Comparison of ENCODE assay signal across 32 cellular contexts in the genomic region with DNA sequence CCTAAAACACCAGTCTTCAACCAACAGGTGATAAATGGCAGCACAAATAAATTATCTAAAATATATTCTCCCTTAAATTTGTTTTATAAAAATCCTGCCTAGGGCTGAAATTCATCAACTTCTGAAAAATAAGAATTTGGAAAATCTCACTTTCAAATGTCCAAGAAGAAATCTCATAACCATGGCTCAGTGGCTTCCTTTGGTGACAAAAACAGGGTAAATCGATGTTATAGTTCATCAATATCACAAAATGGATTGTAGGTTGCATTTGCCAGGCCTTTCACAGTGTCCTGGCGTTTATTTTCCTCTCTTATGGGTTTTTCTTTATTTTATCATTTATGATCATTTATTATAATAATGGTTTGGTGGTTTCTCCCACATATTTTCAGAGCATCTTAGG.
"Had no signal": no experiment of that assay in that cellular context is flagged by ENCODE, and none has a peak within 500 bp of the region (broad histone marks: within the 10 kb centered on the region; RNA-seq: fewer than 3 reads in every experiment).

No MANE protein-coding gene starts in this region.

- H3K4me1 Mint-ChIP-seq: endodermal cell, naive B cell, neural crest cell had no signal

- H3K9me3 Mint-ChIP-seq: dendritic cell treated with granulocyte-macrophage colony-stimulating factor and Interleukin-4, amounts not matched to agents 40 ng/mL and 50 ng/mL, for 4 days; endodermal cell; mesothelial cell of epicardium; naive B cell; natural killer cell treated with Interleukin-12 subunit alpha and Interleukin-12 subunit beta and Interleukin-15 and Interleukin-18, amount 100 ng/mL, for 72 hours; neural crest cell; type B pancreatic cell had no signal

- H3K36me3 ChIP-seq: colonic mucosa, gastroesophageal sphincter, heart right ventricle, left lung, neutrophil, pancreas, right lobe of liver, tibial artery had no signal

- H3K4me2 ChIP-seq: smooth muscle cell had no signal

- H3K4me3 Mint-ChIP-seq: dendritic cell treated with granulocyte-macrophage colony-stimulating factor and Interleukin-4, amounts not matched to agents 40 ng/mL and 50 ng/mL, for 4 days; endodermal cell; mesothelial cell of epicardium; naive B cell; natural killer cell treated with Interleukin-12 subunit alpha and Interleukin-12 subunit beta and Interleukin-15 and Interleukin-18, amount 100 ng/mL, for 72 hours; neural crest cell; type B pancreatic cell had no signal

- DNase-seq: colonic mucosa; effector CD8-positive, alpha-beta T cell; endodermal cell; foreskin keratinocyte; heart right ventricle; hippocampal formation; left cardiac atrium; left lung; mesenchymal stem cell; mucosa of descending colon; naive B cell; pancreas; right lobe of liver; stimulated activated CD4-positive, alpha-beta T cell treated with anti-CD3 and anti-CD28 coated beads, Interleukin-12 subunit alpha, Interleukin-12 subunit beta, amount 100 ng/mL, for 4 hours; stimulated activated CD4-positive, alpha-beta T cell treated with anti-CD3 and anti-CD28 coated beads, Interleukin-1b, Interleukin-23, amount 100 ng/mL, for 48 hours; stimulated activated CD4-positive, alpha-beta T cell treated with anti-CD3 and anti-CD28 coated beads, Interleukin-4, amount 100 ng/mL, for 1 hour; stimulated activated CD8-positive, alpha-beta memory T cell treated with anti-CD3 and anti-CD28 coated beads, Interleukin-4, amount 100 ng/mL, for 48 hours; stimulated activated naive CD4-positive, alpha-beta T cell; substantia nigra; testis; tibial artery had no signal

- H3K27me3 ChIP-seq: colonic mucosa, gastroesophageal sphincter, heart right ventricle, left lung, neutrophil, pancreas, right lobe of liver, testis, tibial artery had no signal

- ATAC-seq: esophagus mucosa; foreskin keratinocyte; gastroesophageal sphincter; heart right ventricle; left cardiac atrium; left lung; mucosa of descending colon; natural killer cell treated with Interleukin-12 subunit alpha and Interleukin-12 subunit beta and Interleukin-15 and Interleukin-18, amount 100 ng/mL, for 72 hours; pancreas; right lobe of liver had no signal

- H3K27me3 Mint-ChIP-seq: naive B cell; natural killer cell treated with Interleukin-12 subunit alpha and Interleukin-12 subunit beta and Interleukin-15 and Interleukin-18, amount 100 ng/mL, for 72 hours; progenitor cell of endocrine pancreas; type B pancreatic cell had no signal

- H3K4me1 ChIP-seq: colonic mucosa, foreskin keratinocyte, gastroesophageal sphincter, heart right ventricle, left lung, pancreas, right lobe of liver, testis had no signal

- H3K36me3 Mint-ChIP-seq: mesothelial cell of epicardium; naive B cell; natural killer cell treated with Interleukin-12 subunit alpha and Interleukin-12 subunit beta and Interleukin-15 and Interleukin-18, amount 100 ng/mL, for 72 hours; type B pancreatic cell had no signal

- H3K4me3 ChIP-seq: colonic mucosa, gastroesophageal sphincter, heart right ventricle, left lung, mucosa of descending colon, pancreas, right lobe of liver, smooth muscle cell, testis, tibial artery had no signal

- H3K9me3 ChIP-seq: colonic mucosa, gastroesophageal sphincter, heart right ventricle, left lung, mucosa of descending colon, neutrophil, pancreas, right lobe of liver, testis, tibial artery had no signal

- H3K27ac Mint-ChIP-seq: dendritic cell treated with granulocyte-macrophage colony-stimulating factor and Interleukin-4, amounts not matched to agents 40 ng/mL and 50 ng/mL, for 4 days; endodermal cell; mesothelial cell of epicardium; naive B cell; progenitor cell of endocrine pancreas; type B pancreatic cell had no signal

- H3K27ac ChIP-seq: colonic mucosa, epithelial cell of prostate, foreskin keratinocyte, gastroesophageal sphincter, heart right ventricle, left lung, neutrophil, pancreas, right lobe of liver, testis, tibial artery had no signal
